In genomic region chr22:26485013-26485412, GRCh38 we compare ENCODE assay signal across 10 cellular contexts. TPM values are rescaled to one million over a fixed set of nuclear protein-coding genes. Genes with fewer than 3 reads are reported as not detected.
DNase-seq lines count a peak whose midpoint lies in the region; ATAC-seq and TF ChIP-seq lines count a peak whose summit lies in the region.
"Had no signal": no experiment of that assay in that cellular context is flagged by ENCODE, and none has a peak within 500 bp of the region (broad histone marks: within the 10 kb centered on the region; RNA-seq: fewer than 3 reads in every experiment).

No MANE protein-coding gene starts in this region.

- peak; percentile 33 for DNase-seq in activated effector memory CD4-positive, alpha-beta T cell treated with anti-CD3 and anti-CD28 coated beads, Interleukin-2, amount 50 U/mL, for 16 hours
- no peak for DNase-seq in activated effector memory CD4-positive, alpha-beta T cell treated with Interleukin-2 at 50 U/mL for 16 hours
- DNase-seq in activated CD8-positive, alpha-beta T cell treated with anti-CD3 and anti-CD28 coated beads for 36 hours, result no peak
- DNase-seq in hepatocyte (ENCODE audit: low spot score) (no peak), transverse colon (no peak), testis (no peak), ovary (no peak)
- DNase-seq: C1 segment of cervical spinal cord had no signal

- H3K4me1 Mint-ChIP-seq in activated CD8-positive, alpha-beta T cell treated with anti-CD3 and anti-CD28 coated beads for 36 hours (ENCODE audit: low read depth), result peaks cover 48% of the 10 kb centered on the region

- H3K4me1 ChIP-seq in hepatocyte (ENCODE audit: insufficient read depth) (peaks cover 22% of the 10 kb centered on the region), transverse colon (peaks cover 32 to 50% (median 40%) of the 10 kb centered on the region in 4 donors), testis (peaks cover 39% of the 10 kb centered on the region), ovary (ENCODE audit: insufficient read depth) (peaks cover 14% of the 10 kb centered on the region)

- TF ChIP-seq EP300 in transverse colon (IDR thresholded peaks at IDR 0.05; ENCODE audit: low read depth), result no peak
- no peak for TF ChIP-seq EP300 in ovary (IDR thresholded peaks at IDR 0.05)

- in situ Hi-C loops in transverse colon (cut with MboI; ENCODE audit: low pct_ligation_motif_present in 1 of 4, low pct_unique_long_range_greater_than_20kb in 1 of 4, low sequenced_read_pairs in 3 of 4), result no loop called here

- POLR2A ChIA-PET in activated CD8-positive, alpha-beta T cell treated with anti-CD3 and anti-CD28 coated beads for 36 hours (lab: Charles Lee), result interaction anchor here (1.0 to 2.6 kb wide), 7 partner anchors 10 to 187 kb away, joined by 3 to 16 read pairs (median 5); no protein-coding TSS in a partner anchor

- no peaks in the 10 kb centered on the region for H3K9me2 ChIP-seq in hepatocyte (replicated peaks; ENCODE audit: insufficient read depth)

- H3K79me2 ChIP-seq in hepatocyte, result peaks cover 48% of the 10 kb centered on the region

- peaks cover 33% of the 10 kb centered on the region for H3K36me3 Mint-ChIP-seq in activated CD8-positive, alpha-beta T cell treated with anti-CD3 and anti-CD28 coated beads for 36 hours (ENCODE audit: low read depth)

- no peaks in the 10 kb centered on the region for H3K9me3 ChIP-seq in hepatocyte (ENCODE audit: low read depth)
- H3K9me3 ChIP-seq in transverse colon, result no peaks in the 10 kb centered on the region
- H3K9me3 ChIP-seq in testis, result no peaks in the 10 kb centered on the region
- H3K9me3 ChIP-seq in ovary, result no peaks in the 10 kb centered on the region

- peak overlapping the region; percentile 73 for H3K4me2 ChIP-seq in hepatocyte

- H3K27ac ChIP-seq in hepatocyte, result peak overlapping the region; percentile 99
- H3K27ac ChIP-seq in transverse colon, result peak overlapping the region; percentile 92 to 95 (median 94)
- no peak overlapping the region for H3K27ac ChIP-seq in testis
- H3K27ac ChIP-seq in ovary, result no peak overlapping the region
- H3K27ac ChIP-seq: RWPE1 had no signal

- H4K20me1 ChIP-seq in hepatocyte (ENCODE audit: insufficient read depth, poor library complexity, severe bottlenecking), result no peaks in the 10 kb centered on the region

- TF ChIP-seq CTCF in activated CD8-positive, alpha-beta T cell treated with anti-CD3 and anti-CD28 coated beads for 36 hours (IDR thresholded peaks at IDR 0.05), result no peak
- TF ChIP-seq CTCF in hepatocyte (IDR thresholded peaks at IDR 0.05; ENCODE audit: poor library complexity), result no peak
- TF ChIP-seq CTCF in transverse colon (IDR thresholded peaks at IDR 0.05), result no peak
- TF ChIP-seq CTCF in testis (IDR thresholded peaks at IDR 0.05), result no peak
- TF ChIP-seq CTCF in ovary (IDR thresholded peaks at IDR 0.05), result no peak

- H3K9me3 Mint-ChIP-seq in activated CD8-positive, alpha-beta T cell treated with anti-CD3 and anti-CD28 coated beads for 36 hours, result no peaks in the 10 kb centered on the region

- H3K36me3 ChIP-seq in hepatocyte (replicated peaks; ENCODE audit: insufficient read depth, low read depth) (no peaks in the 10 kb centered on the region), transverse colon (peaks cover 0 to 4% (median 0%) of the 10 kb centered on the region in 4 donors), testis (ENCODE audit: low read depth, missing control alignments) (no peaks in the 10 kb centered on the region), ovary (no peaks in the 10 kb centered on the region)

- H3K27me3 ChIP-seq in hepatocyte, result no peaks in the 10 kb centered on the region
- H3K27me3 ChIP-seq in transverse colon, result no peaks in the 10 kb centered on the region
- no peaks in the 10 kb centered on the region for H3K27me3 ChIP-seq in testis
- H3K27me3 ChIP-seq in ovary, result no peaks in the 10 kb centered on the region

- H2AFZ ChIP-seq in hepatocyte, result no peak overlapping the region

- CTCF ChIA-PET in activated CD8-positive, alpha-beta T cell treated with anti-CD3 and anti-CD28 coated beads for 36 hours (lab: Charles Lee), result interaction anchor here (0.9 to 3.7 kb wide), 8 partner anchors 14 to 181 kb away, joined by 3 to 14 read pairs (median 3); no protein-coding TSS in a partner anchor

- peak overlapping the region; percentile 69 for H3K27ac Mint-ChIP-seq in activated CD8-positive, alpha-beta T cell treated with anti-CD3 and anti-CD28 coated beads for 36 hours

- no peaks in the 10 kb centered on the region for H3K27me3 Mint-ChIP-seq in activated CD8-positive, alpha-beta T cell treated with anti-CD3 and anti-CD28 coated beads for 36 hours

- WGBS in hepatocyte (ENCODE audit: low lambda C conversion rate, missing lambda C conversion rate), result 76% methylated on average over 7 of the region's 7 CpGs
- 49 to 50% methylated on average over 7 of the region's 7 CpGs for WGBS in transverse colon (ENCODE audit: low coverage in 1 of 2), 2 donors
- WGBS in testis, 2 donors, result 49% methylated on average over 7 of the region's 7 CpGs
- WGBS in ovary, 3 donors, result 57 to 60% (median 58%) methylated on average over 7 of the region's 7 CpGs

- TF ChIP-seq POLR2A in transverse colon (IDR thresholded peaks at IDR 0.05) (no peak), testis (IDR thresholded peaks at IDR 0.05) (no peak), ovary (IDR thresholded peaks at IDR 0.05) (no peak)

- H3K4me3 ChIP-seq in hepatocyte, result peak overlapping the region; percentile 91
- H3K4me3 ChIP-seq in transverse colon, result no peak overlapping the region
- H3K4me3 ChIP-seq in testis, result no peak overlapping the region
- no peak overlapping the region for H3K4me3 ChIP-seq in ovary

- H3K4me3 Mint-ChIP-seq in activated CD8-positive, alpha-beta T cell treated with anti-CD3 and anti-CD28 coated beads for 36 hours, result peak overlapping the region; percentile 94

- ATAC-seq in activated CD8-positive, alpha-beta T cell treated with anti-CD3 and anti-CD28 coated beads for 36 hours, result no peak
- ATAC-seq in HG03457 (IDR thresholded peaks at IDR 0.05; ENCODE audit: unreplicated experiment), result no peak

- intact Hi-C loops in activated CD8-positive, alpha-beta T cell treated with anti-CD3 and anti-CD28 coated beads for 36 hours (cut with micrococcal nuclease), result no loop called here
- intact Hi-C loops in transverse colon (cut with DNase I; ENCODE audit: low total_unique reads) (loop anchor here (5.0 kb wide), 1 partner anchor 1617 kb away; no protein-coding TSS in a partner anchor), testis (cut with DNase I; ENCODE audit: low total_unique reads) (no loop called here), ovary (cut with DNase I) (loop anchor here in 1 of 4 donors (10.0 kb wide), 1 partner anchor 100 kb away; no protein-coding TSS in a partner anchor)

RNA-seq across cellular contexts. Expression of gene SRRD, which starts 1.3 kb away (rescaled TPM):
- total RNA-seq in activated CD8-positive, alpha-beta T cell treated with anti-CD3 and anti-CD28 coated beads for 36 hours, result 10 to 100 TPM; 24.8 to 26.3 TPM
- total RNA-seq in hepatocyte (26.4 and 31.2 TPM in 2 replicates), transverse colon (10 to 100 TPM in 1 of 4 donors, 1 to 10 TPM in 3; 3.0 to 11.4 (median 6.2) TPM), testis (10 to 100 TPM; 22.7 to 27.2 TPM), ovary (10 to 100 TPM in 5 of 7 donors, 1 to 10 TPM in 2; 7.3 to 25.2 (median 18.4) TPM)
- polyA plus RNA-seq in hepatocyte (29.5 and 31.9 TPM in 2 replicates), testis (ENCODE audit: insufficient read depth, low read depth, low replicate concordance) (37.9 TPM), ovary (10 to 100 TPM in 1 of 2 donors, 1 to 10 TPM in 1; 8.2 to 23.4 TPM)

RNA-seq across cellular contexts. Expression of gene HPS4, which starts 1.4 kb away (rescaled TPM):
- 10 to 100 TPM; 51.8 to 53.5 TPM for total RNA-seq in activated CD8-positive, alpha-beta T cell treated with anti-CD3 and anti-CD28 coated beads for 36 hours
- total RNA-seq in hepatocyte, result 20.5 and 36.7 TPM in 2 replicates
- polyA plus RNA-seq in hepatocyte, result 20.2 and 28.5 TPM in 2 replicates
- 10 to 100 TPM; 29.1 to 51.2 (median 37.2) TPM for total RNA-seq in transverse colon
- 100 to 1,000 TPM; 103 to 110 TPM for total RNA-seq in testis
- 68.8 TPM for polyA plus RNA-seq in testis (ENCODE audit: insufficient read depth, low read depth, low replicate concordance)
- total RNA-seq in ovary, result 10 to 100 TPM; 24.1 to 37.8 (median 34.0) TPM
- polyA plus RNA-seq in ovary, result 10 to 100 TPM; 18.9 to 27.5 TPM

RNA-seq across cellular contexts. Expression of gene TFIP11, which starts 27.3 kb away (rescaled TPM):
- total RNA-seq in activated CD8-positive, alpha-beta T cell treated with anti-CD3 and anti-CD28 coated beads for 36 hours, result 10 to 100 TPM; 37.4 to 37.8 TPM
- total RNA-seq in hepatocyte (16.1 and 19.6 TPM in 2 replicates), transverse colon (10 to 100 TPM in 3 of 4 donors, 1 to 10 TPM in 1; 5.2 to 33.7 (median 31.1) TPM), testis (10 to 100 TPM; 44.3 to 51.3 TPM), ovary (10 to 100 TPM; 10.8 to 31.0 (median 26.3) TPM)
- polyA plus RNA-seq in hepatocyte (21.3 and 30.4 TPM in 2 replicates), testis (ENCODE audit: insufficient read depth, low read depth, low replicate concordance) (100 TPM), ovary (10 to 100 TPM; 14.0 to 28.9 TPM)

RNA-seq across cellular contexts. Expression of gene ASPHD2, which starts 56.0 kb away (rescaled TPM):
- 10 to 100 TPM; 12.0 to 14.0 TPM for total RNA-seq in activated CD8-positive, alpha-beta T cell treated with anti-CD3 and anti-CD28 coated beads for 36 hours
- total RNA-seq in hepatocyte (1.2 and 1.4 TPM in 2 replicates), transverse colon (1 to 10 TPM in 2 of 4 donors, under 1 TPM in 2; 0.20 to 2.2 (median 1.2) TPM), testis (1 to 10 TPM; 4.8 to 5.0 TPM), ovary (1 to 10 TPM in 1 of 7 donors, under 1 TPM in 6; 0.34 to 1.4 (median 0.55) TPM)
- polyA plus RNA-seq in hepatocyte (1.7 and 2.6 TPM in 2 replicates), testis (ENCODE audit: insufficient read depth, low read depth, low replicate concordance) (4.2 TPM), ovary (under 1 TPM; 0.28 to 0.52 TPM)

Comparison
In these comparisons a context has a peak if more than half of its experiments do, and no peak if none do; other contexts are left out.
1. H3K27ac ChIP-seq: peak in hepatocyte (single experiment) and transverse colon (4 of 4); none in testis (0 of 2) and ovary (0 of 2).